In the genomic region with DNA sequence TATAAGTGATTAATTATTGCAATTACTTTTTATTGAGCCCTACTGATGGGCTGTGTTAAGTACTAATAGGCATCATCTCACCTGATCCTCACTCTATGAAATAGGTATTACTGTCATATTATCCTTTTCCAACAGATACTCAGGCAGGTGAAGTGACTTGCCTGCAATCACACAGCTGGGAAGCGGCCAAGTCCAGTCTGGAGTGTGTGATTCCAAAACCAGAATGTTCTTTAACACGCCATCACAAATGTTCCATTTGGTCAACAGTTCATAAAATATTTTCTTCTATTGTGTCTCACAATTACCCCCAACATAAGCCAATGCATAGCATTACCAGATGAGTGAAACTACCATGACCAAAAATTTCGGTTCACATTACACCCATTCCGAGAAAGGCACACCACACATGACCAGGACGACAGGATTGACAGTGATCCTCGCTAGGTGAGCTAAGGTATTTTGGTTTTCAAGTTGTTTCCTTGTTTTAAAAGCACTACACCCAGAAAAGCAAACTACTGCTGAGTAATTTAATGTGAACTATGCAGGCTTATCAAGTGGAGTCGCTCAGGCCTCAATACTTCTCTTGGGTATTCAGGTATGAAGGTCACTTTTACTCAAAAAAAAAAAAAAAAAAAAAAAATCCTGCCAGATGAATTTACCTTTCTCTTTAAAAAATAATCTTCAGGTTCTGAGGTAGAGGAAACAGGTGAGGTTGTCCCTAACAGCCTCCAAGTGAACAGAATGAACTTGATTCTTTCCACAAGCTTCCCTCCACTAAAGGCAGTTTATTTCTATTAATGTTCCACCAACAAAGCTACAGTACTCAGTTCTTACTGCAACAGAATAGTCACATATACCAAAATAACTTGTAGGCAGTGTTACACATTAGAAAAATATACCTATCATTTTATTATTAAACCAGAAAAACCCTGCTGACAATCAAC, we compare ENCODE assay signal across 8 cellular contexts. TPM values are rescaled to one million over a fixed set of nuclear protein-coding genes. Genes with fewer than 3 reads are reported as not detected.
A peak's percentile ranks its signal among the peaks of the same experiment; 100 is the strongest.
DNase-seq lines count a peak whose midpoint lies in the region; ATAC-seq and TF ChIP-seq lines count a peak whose summit lies in the region.

No MANE protein-coding gene starts in this region.

- CTCF ChIA-PET in activated CD4-positive, alpha-beta T cell treated with anti-CD3 and anti-CD28 coated beads for 36 hours (lab: Charles Lee): interaction anchor here (0.6 to 1.8 kb wide), 7 partner anchors 11 to 1076 kb away, joined by 3 to 7 read pairs (median 3); no protein-coding TSS in a partner anchor

- peaks cover 44 to 71% of the 10 kb centered on the region in 2 donors for H3K4me1 ChIP-seq in left lung

- TF ChIP-seq CTCF in astrocyte of the spinal cord (IDR thresholded peaks at IDR 0.05; ENCODE audit: low read depth, low read length) (no peak), left lung (IDR thresholded peaks at IDR 0.05) (no peak)

- POLR2A ChIA-PET in activated CD4-positive, alpha-beta T cell treated with anti-CD3 and anti-CD28 coated beads for 36 hours (lab: Charles Lee): interaction anchor here (0.6 kb wide), 1 partner anchor 342 kb away, joined by 7 read pairs; no protein-coding TSS in a partner anchor

- intact Hi-C loops in activated CD4-positive, alpha-beta T cell treated with anti-CD3 and anti-CD28 coated beads, Interleukin-2, amount 10 ng/mL, durations not matched to agents 24 days and 14 days (cut with micrococcal nuclease): loop anchor here (10.0 kb wide), 1 partner anchor 341 kb away; a partner anchor contains a TSS
- intact Hi-C loops in activated CD4-positive, alpha-beta T cell treated with anti-CD3 and anti-CD28 coated beads for 36 hours (cut with DNase I, micrococcal nuclease): loop anchor here in 1 of 2 experiments (2.0 to 10.0 kb wide), 3 partner anchors 57 to 809 kb away; a partner anchor contains a TSS
- intact Hi-C loops in left lung (cut with DNase I): no loop called here

- DNase-seq in activated CD4-positive, alpha-beta T cell treated with anti-CD3 and anti-CD28 coated beads, Interleukin-2, amount 10 ng/mL, durations not matched to agents 24 days and 14 days: no peak
- DNase-seq in activated CD4-positive, alpha-beta T cell treated with anti-CD3 and anti-CD28 coated beads for 36 hours: no peak
- DNase-seq in astrocyte of the spinal cord (ENCODE audit: low read depth, low spot score) (no peak), left lung (no peak), NCI-H1092 (lab: John Stamatoyannopoulos, UW) (no peak), DMS153 (lab: John Stamatoyannopoulos, UW) (no peak)
- no peak for DNase-seq in stimulated activated naive CD8-positive, alpha-beta T cell treated with anti-CD3 and anti-CD28 coated beads, Interleukin-15, amount 100 ng/mL, for 72 hours
- no peak for DNase-seq in activated CD4-positive, alpha-beta T cell treated with anti-CD3 and anti-CD28 coated beads for 1 hour

- no peaks in the 10 kb centered on the region for H3K9me3 ChIP-seq in left lung

- no peak overlapping the region for H3K27ac Mint-ChIP-seq in activated CD4-positive, alpha-beta T cell treated with anti-CD3 and anti-CD28 coated beads, Interleukin-2, amount 10 ng/mL, durations not matched to agents 24 days and 14 days
- H3K27ac Mint-ChIP-seq in activated CD4-positive, alpha-beta T cell treated with anti-CD3 and anti-CD28 coated beads for 36 hours: no peak overlapping the region
- peak overlapping the region in 1 of 2 donors; percentile 19 for H3K27ac Mint-ChIP-seq in stimulated activated naive CD8-positive, alpha-beta T cell treated with anti-CD3 and anti-CD28 coated beads, Interleukin-15, amount 100 ng/mL, for 72 hours

- no peaks in the 10 kb centered on the region for H3K27me3 ChIP-seq in left lung

- in situ Hi-C loops in astrocyte of the spinal cord (cut with HindIII; ENCODE audit: low sequenced_read_pairs): no loop called here

- no peaks in the 10 kb centered on the region for H3K36me3 ChIP-seq in left lung

- H3K4me1 Mint-ChIP-seq in activated CD4-positive, alpha-beta T cell treated with anti-CD3 and anti-CD28 coated beads, Interleukin-2, amount 10 ng/mL, durations not matched to agents 24 days and 14 days: peaks cover 67% of the 10 kb centered on the region
- H3K4me1 Mint-ChIP-seq in activated CD4-positive, alpha-beta T cell treated with anti-CD3 and anti-CD28 coated beads for 36 hours: peaks cover 87% of the 10 kb centered on the region
- peaks cover 99% of the 10 kb centered on the region for H3K4me1 Mint-ChIP-seq in stimulated activated naive CD8-positive, alpha-beta T cell treated with anti-CD3 and anti-CD28 coated beads, Interleukin-15, amount 100 ng/mL, for 72 hours

- H3K27me3 Mint-ChIP-seq in activated CD4-positive, alpha-beta T cell treated with anti-CD3 and anti-CD28 coated beads, Interleukin-2, amount 10 ng/mL, durations not matched to agents 24 days and 14 days: peaks cover 8% of the 10 kb centered on the region
- H3K27me3 Mint-ChIP-seq in activated CD4-positive, alpha-beta T cell treated with anti-CD3 and anti-CD28 coated beads for 36 hours: peaks cover 7% of the 10 kb centered on the region
- no peaks in the 10 kb centered on the region for H3K27me3 Mint-ChIP-seq in stimulated activated naive CD8-positive, alpha-beta T cell treated with anti-CD3 and anti-CD28 coated beads, Interleukin-15, amount 100 ng/mL, for 72 hours

- H3K27ac ChIP-seq in left lung: peak overlapping the region; percentile 86 to 95

- peak overlapping the region; percentile 76 for H3K4me3 ChIP-seq in astrocyte of the spinal cord (ENCODE audit: low read depth, low read length)
- H3K4me3 ChIP-seq in left lung: peak overlapping the region; percentile 65

- ATAC-seq in activated CD4-positive, alpha-beta T cell treated with anti-CD3 and anti-CD28 coated beads for 36 hours: no peak
- ATAC-seq in left lung: peak; percentile 41
- no peak for ATAC-seq in stimulated activated naive CD8-positive, alpha-beta T cell treated with anti-CD3 and anti-CD28 coated beads, Interleukin-15, amount 100 ng/mL, for 72 hours

- H3K9me3 Mint-ChIP-seq in activated CD4-positive, alpha-beta T cell treated with anti-CD3 and anti-CD28 coated beads, Interleukin-2, amount 10 ng/mL, durations not matched to agents 24 days and 14 days: peaks cover 7% of the 10 kb centered on the region
- peaks cover 6% of the 10 kb centered on the region for H3K9me3 Mint-ChIP-seq in activated CD4-positive, alpha-beta T cell treated with anti-CD3 and anti-CD28 coated beads for 36 hours (ENCODE audit: low read depth)
- peaks cover 7 to 9% of the 10 kb centered on the region in 2 donors for H3K9me3 Mint-ChIP-seq in stimulated activated naive CD8-positive, alpha-beta T cell treated with anti-CD3 and anti-CD28 coated beads, Interleukin-15, amount 100 ng/mL, for 72 hours

- H3K4me3 Mint-ChIP-seq in activated CD4-positive, alpha-beta T cell treated with anti-CD3 and anti-CD28 coated beads, Interleukin-2, amount 10 ng/mL, durations not matched to agents 24 days and 14 days: peak overlapping the region; percentile 32
- no peak overlapping the region for H3K4me3 Mint-ChIP-seq in activated CD4-positive, alpha-beta T cell treated with anti-CD3 and anti-CD28 coated beads for 36 hours
- peak overlapping the region; percentile 88 to 94 for H3K4me3 Mint-ChIP-seq in stimulated activated naive CD8-positive, alpha-beta T cell treated with anti-CD3 and anti-CD28 coated beads, Interleukin-15, amount 100 ng/mL, for 72 hours

- H3K36me3 Mint-ChIP-seq in activated CD4-positive, alpha-beta T cell treated with anti-CD3 and anti-CD28 coated beads, Interleukin-2, amount 10 ng/mL, durations not matched to agents 24 days and 14 days (ENCODE audit: low read depth): peaks cover 22% of the 10 kb centered on the region
- peaks cover 9% of the 10 kb centered on the region for H3K36me3 Mint-ChIP-seq in activated CD4-positive, alpha-beta T cell treated with anti-CD3 and anti-CD28 coated beads for 36 hours (ENCODE audit: low read depth)

RNA-seq across cellular contexts. Expression of a gene that starts 2.4 kb away (rescaled TPM):
- 9.2 and 9.5 TPM in 2 replicates for total RNA-seq in activated CD4-positive, alpha-beta T cell treated with anti-CD3 and anti-CD28 coated beads, Interleukin-2, amount 10 ng/mL, durations not matched to agents 24 days and 14 days
- total RNA-seq in activated CD4-positive, alpha-beta T cell treated with anti-CD3 and anti-CD28 coated beads for 36 hours: 10 to 100 TPM in 1 of 2 experiments, 1 to 10 TPM in 1; 9.4 to 11.4 TPM
- 10 to 100 TPM; 33.9 to 35.8 TPM for total RNA-seq in left lung

RNA-seq across cellular contexts. Expression of a gene that starts 58.2 kb away (rescaled TPM):
- 23.8 and 25.8 TPM in 2 replicates for total RNA-seq in activated CD4-positive, alpha-beta T cell treated with anti-CD3 and anti-CD28 coated beads, Interleukin-2, amount 10 ng/mL, durations not matched to agents 24 days and 14 days
- total RNA-seq in activated CD4-positive, alpha-beta T cell treated with anti-CD3 and anti-CD28 coated beads for 36 hours: 10 to 100 TPM; 17.1 to 20.9 TPM
- total RNA-seq in left lung: 10 to 100 TPM; 32.0 to 33.1 TPM
